11 cellular contexts compared by ENCODE assay signal in the genomic region with DNA sequence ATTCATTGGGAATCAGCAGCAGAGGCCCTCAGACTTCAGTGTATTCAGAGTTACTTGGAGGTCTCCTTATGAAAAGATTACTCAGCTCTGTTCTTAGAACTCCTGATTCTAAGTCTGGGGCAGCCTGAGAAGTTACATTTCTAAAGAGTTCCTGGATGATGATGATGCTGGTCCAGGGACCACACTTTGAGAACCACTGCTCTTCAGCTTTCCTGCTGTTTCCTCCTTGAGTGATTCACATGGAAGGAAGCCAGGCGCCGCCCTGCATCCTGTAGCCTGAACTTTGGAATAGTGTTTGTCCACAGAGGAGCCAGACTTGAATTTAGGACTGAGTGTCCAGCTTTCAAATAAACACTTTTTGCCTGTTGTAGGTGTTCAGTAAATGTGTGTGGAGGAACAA. TPM values are rescaled to one million over a fixed set of nuclear protein-coding genes. Genes with fewer than 3 reads are reported as not detected.
DNase-seq lines count a peak whose midpoint lies in the region; ATAC-seq and TF ChIP-seq lines count a peak whose summit lies in the region.
"Had no signal": no experiment of that assay in that cellular context is flagged by ENCODE, and none has a peak within 500 bp of the region (broad histone marks: within the 10 kb centered on the region; RNA-seq: fewer than 3 reads in every experiment).

No MANE protein-coding gene starts in this region.

- ATAC-seq in GM19035 (IDR thresholded peaks at IDR 0.05; ENCODE audit: unreplicated experiment) (no peak), GM18519 (IDR thresholded peaks at IDR 0.05; ENCODE audit: low FRiP score, unreplicated experiment) (no peak), GM19324 (IDR thresholded peaks at IDR 0.05; ENCODE audit: low FRiP score, unreplicated experiment) (no peak)
- ATAC-seq: pancreas had no signal

- no peak overlapping the region for H3K4me3 ChIP-seq in skeletal muscle cell (ENCODE audit: low read depth, low read length)
- H3K4me3 ChIP-seq: pancreas had no signal

- peaks cover 43% of the 10 kb centered on the region for H3K4me1 Mint-ChIP-seq in glutamatergic neuron (ENCODE audit: low read depth, unreplicated experiment)

- H3K27me3 Mint-ChIP-seq in glutamatergic neuron (ENCODE audit: unreplicated experiment) = peaks cover 11% of the 10 kb centered on the region

- no peak overlapping the region for H3K27ac Mint-ChIP-seq in glutamatergic neuron (ENCODE audit: unreplicated experiment)

- DNase-seq in GM03348 (ENCODE audit: low spot score) (peak; percentile 75), T1000 (lab: John Stamatoyannopoulos, UW) (peak; percentile 16), glutamatergic neuron (no peak), skeletal muscle cell (ENCODE audit: low read depth) (peak; percentile 72)
- DNase-seq in stimulated activated CD4-positive, alpha-beta T cell treated with anti-CD3 and anti-CD28 coated beads, Interleukin-2, amount 100 ng/mL, for 48 hours = no peak
- DNase-seq: activated gamma-delta T cell treated with Interleukin-2 at 50 U/mL for 16 hours, NCI-H1092 treated with DMSO at 0.1 percent for 48 hours had no signal

- TF ChIP-seq CTCF in glutamatergic neuron (IDR thresholded peaks at IDR 0.05; ENCODE audit: partially characterized antibody, unreplicated experiment) = no peak

- H3K9me3 Mint-ChIP-seq in glutamatergic neuron (ENCODE audit: unreplicated experiment) = peaks cover 12% of the 10 kb centered on the region

- peaks cover 5% of the 10 kb centered on the region for H3K36me3 Mint-ChIP-seq in glutamatergic neuron (ENCODE audit: unreplicated experiment)

- peak overlapping the region; percentile 94 for H3K4me3 Mint-ChIP-seq in glutamatergic neuron (ENCODE audit: unreplicated experiment)

RNA-seq across cellular contexts. Expression of gene CEBPG, which starts 2.9 kb away (rescaled TPM):
- 75.1 TPM for total RNA-seq in glutamatergic neuron (ENCODE audit: unreplicated experiment)

Comparison
In these comparisons a context has a peak if more than half of its experiments do, and no peak if none do; other contexts are left out.
1. DNase-seq: peak in GM03348 (single experiment), T1000 (single experiment) and skeletal muscle cell (single experiment); none in glutamatergic neuron (single experiment) and stimulated activated CD4-positive, alpha-beta T cell treated with anti-CD3 and anti-CD28 coated beads, Interleukin-2, amount 100 ng/mL, for 48 hours (0 of 2).